In the genomic region with DNA sequence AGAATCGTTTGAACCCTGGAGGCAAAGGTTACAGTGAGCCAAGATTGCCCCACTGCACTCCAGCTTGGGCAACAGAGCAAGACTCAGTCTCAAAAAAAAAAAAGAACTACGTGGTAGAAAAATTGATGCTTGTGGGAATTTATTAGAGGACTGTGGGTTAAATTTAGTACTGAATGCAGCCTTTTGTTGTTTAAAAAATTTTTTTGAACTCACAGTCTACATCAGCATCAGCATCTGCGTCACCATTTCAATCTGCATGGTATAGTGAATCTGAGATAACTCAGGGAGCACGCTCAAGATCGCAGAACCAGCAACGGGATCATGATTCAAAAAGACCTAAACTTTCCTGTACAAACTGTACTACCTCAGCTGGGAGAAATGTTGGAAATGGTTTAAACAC, we compare ENCODE assay signal across 27 cellular contexts.
"Had no signal": no experiment of that assay in that cellular context is flagged by ENCODE, and none has a peak within 500 bp of the region (broad histone marks: within the 10 kb centered on the region; RNA-seq: fewer than 3 reads in every experiment).

No MANE protein-coding gene starts in this region.

- H3K27ac Mint-ChIP-seq: activated CD4-positive, alpha-beta memory T cell treated with anti-CD3 and anti-CD28 coated beads for 36 hours; activated CD4-positive, alpha-beta T cell treated with anti-CD3 and anti-CD28 coated beads, Interleukin-2, amount 10 ng/mL, durations not matched to agents 24 days and 14 days; activated T-helper 17 cell treated with anti-CD3 and anti-CD28 coated beads, Interleukin-2, amount 50 U/mL, for 72 hours; brain; neural progenitor cell had no signal

- H3K9me3 ChIP-seq: adrenal gland, heart right ventricle, right lobe of liver, testis had no signal

- H3K9me3 Mint-ChIP-seq: activated CD4-positive, alpha-beta memory T cell treated with anti-CD3 and anti-CD28 coated beads for 36 hours; activated CD4-positive, alpha-beta T cell treated with anti-CD3 and anti-CD28 coated beads, Interleukin-2, amount 10 ng/mL, durations not matched to agents 24 days and 14 days; activated naive CD4-positive, alpha-beta T cell treated with anti-CD3 and anti-CD28 coated beads, Interleukin-2, amount 50 U/mL, for 72 hours; activated T-helper 17 cell treated with anti-CD3 and anti-CD28 coated beads, Interleukin-2, amount 50 U/mL, for 72 hours; brain; effector memory CD8-positive, alpha-beta T cell; naive thymus-derived CD4-positive, alpha-beta T cell; neural progenitor cell had no signal

- ATAC-seq: activated naive CD4-positive, alpha-beta T cell treated with anti-CD3 and anti-CD28 coated beads, Interleukin-2, amount 50 U/mL, for 72 hours; activated T-helper 17 cell treated with anti-CD3 and anti-CD28 coated beads, Interleukin-2, amount 50 U/mL, for 72 hours; effector memory CD8-positive, alpha-beta T cell; esophagus mucosa; left lobe of liver; naive thymus-derived CD4-positive, alpha-beta T cell; right lobe of liver; stimulated activated naive CD8-positive, alpha-beta T cell treated with anti-CD3 and anti-CD28 coated beads, Interleukin-15, Interleukin-2, amounts not matched to agents 100 U/mL and 50 U/mL, for 24 hours had no signal

- H3K27ac ChIP-seq: adrenal gland, neural progenitor cell, right lobe of liver, testis had no signal

- H3K9ac ChIP-seq: neural progenitor cell had no signal

- H3K27me3 Mint-ChIP-seq: activated CD4-positive, alpha-beta memory T cell treated with anti-CD3 and anti-CD28 coated beads for 36 hours; activated CD4-positive, alpha-beta T cell treated with anti-CD3 and anti-CD28 coated beads, Interleukin-2, amount 10 ng/mL, durations not matched to agents 24 days and 14 days; activated T-helper 17 cell treated with anti-CD3 and anti-CD28 coated beads, Interleukin-2, amount 50 U/mL, for 72 hours; brain; effector memory CD8-positive, alpha-beta T cell; naive thymus-derived CD4-positive, alpha-beta T cell had no signal

- H3K4me1 ChIP-seq: neural progenitor cell, right lobe of liver had no signal

- H3K4me3 Mint-ChIP-seq: activated CD4-positive, alpha-beta memory T cell treated with anti-CD3 and anti-CD28 coated beads for 36 hours; activated CD4-positive, alpha-beta T cell treated with anti-CD3 and anti-CD28 coated beads, Interleukin-2, amount 10 ng/mL, durations not matched to agents 24 days and 14 days; activated T-helper 17 cell treated with anti-CD3 and anti-CD28 coated beads, Interleukin-2, amount 50 U/mL, for 72 hours; brain; effector memory CD8-positive, alpha-beta T cell; naive thymus-derived CD4-positive, alpha-beta T cell; neural progenitor cell had no signal

- H3K27me3 ChIP-seq: adrenal gland, heart right ventricle, neural progenitor cell, right lobe of liver, testis had no signal

- DNase-seq: activated CD4-positive, alpha-beta memory T cell treated with anti-CD3 and anti-CD28 coated beads for 36 hours; activated CD4-positive, alpha-beta T cell treated with anti-CD3 and anti-CD28 coated beads, Interleukin-2, amount 10 ng/mL, durations not matched to agents 24 days and 14 days; activated CD8-positive, alpha-beta memory T cell treated with anti-CD3 and anti-CD28 coated beads, Interleukin-2, amount 50 U/mL, for 4 hours; activated gamma-delta T cell treated with Interleukin-2 at 50 U/mL for 16 hours; activated T-cell treated with anti-CD3 and anti-CD28 coated beads, Interleukin-2, amount 50 U/mL, for 1 hour; adrenal gland; aorta; caudate nucleus; cortex of kidney; effector memory CD8-positive, alpha-beta T cell; foreskin fibroblast; heart right ventricle; kidney glomerular epithelial cell; midbrain; naive thymus-derived CD4-positive, alpha-beta T cell; right lobe of liver; stimulated activated CD4-positive, alpha-beta T cell treated with anti-CD3 and anti-CD28 coated beads, Interleukin-2, amount 100 ng/mL, for 48 hours; stimulated activated naive CD8-positive, alpha-beta T cell treated with anti-CD3 and anti-CD28 coated beads, Interleukin-15, Interleukin-2, amounts not matched to agents 100 U/mL and 50 U/mL, for 24 hours; T-helper 1 cell; testis; trophoblast cell had no signal

- H3K4me3 ChIP-seq: adrenal gland, heart right ventricle, neural progenitor cell, right lobe of liver, testis had no signal

- H3K4me1 Mint-ChIP-seq: neural progenitor cell had no signal
